In the genomic region with DNA sequence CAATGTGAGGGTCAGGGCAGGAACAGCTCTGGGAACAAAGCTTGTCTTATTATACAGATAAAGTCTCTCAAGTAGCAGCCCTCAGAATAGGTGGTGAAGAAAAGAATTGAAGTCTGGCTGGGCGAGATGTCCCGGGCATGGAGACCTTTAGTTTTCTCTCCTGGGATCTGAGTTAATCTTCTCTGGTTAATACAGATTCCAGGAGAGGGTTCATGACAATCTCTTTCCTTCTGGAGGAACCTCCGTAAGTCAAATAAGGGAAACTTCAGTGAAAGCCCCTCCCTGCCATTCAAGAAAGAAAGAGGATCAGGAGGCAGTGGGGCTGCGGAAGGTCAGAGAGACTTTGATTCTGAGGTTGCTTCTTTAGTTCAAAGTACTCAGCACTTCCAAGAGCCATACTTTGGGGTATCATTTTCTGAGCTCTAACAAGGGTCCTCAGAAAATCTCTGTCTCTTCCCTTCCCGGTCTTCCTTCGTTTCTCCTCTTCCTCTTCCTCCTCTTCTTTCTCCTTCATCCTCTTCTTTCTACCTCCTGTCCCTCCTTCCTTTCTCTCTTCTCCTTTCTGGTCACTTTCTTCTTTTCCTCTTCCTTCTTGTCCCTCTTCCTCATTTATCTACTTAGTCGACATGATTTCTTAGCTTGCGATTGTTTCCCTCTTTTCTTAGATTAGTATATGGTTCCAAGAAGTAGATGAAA, we compare ENCODE assay signal across 1 cellular context.
TF ChIP-seq lines count a peak whose summit lies in the region.

No MANE protein-coding gene starts in this region.

TF ChIP-seq in HepG2, 621 proteins besides CTCF, POLR2A, EP300 and RAD21:
- no peak for TF ChIP-seq ZC3H4 (CRISPR knock-in tag; IDR thresholded peaks at IDR 0.05; ENCODE audit: borderline replicate concordance)
- TF ChIP-seq, protein P1, sequence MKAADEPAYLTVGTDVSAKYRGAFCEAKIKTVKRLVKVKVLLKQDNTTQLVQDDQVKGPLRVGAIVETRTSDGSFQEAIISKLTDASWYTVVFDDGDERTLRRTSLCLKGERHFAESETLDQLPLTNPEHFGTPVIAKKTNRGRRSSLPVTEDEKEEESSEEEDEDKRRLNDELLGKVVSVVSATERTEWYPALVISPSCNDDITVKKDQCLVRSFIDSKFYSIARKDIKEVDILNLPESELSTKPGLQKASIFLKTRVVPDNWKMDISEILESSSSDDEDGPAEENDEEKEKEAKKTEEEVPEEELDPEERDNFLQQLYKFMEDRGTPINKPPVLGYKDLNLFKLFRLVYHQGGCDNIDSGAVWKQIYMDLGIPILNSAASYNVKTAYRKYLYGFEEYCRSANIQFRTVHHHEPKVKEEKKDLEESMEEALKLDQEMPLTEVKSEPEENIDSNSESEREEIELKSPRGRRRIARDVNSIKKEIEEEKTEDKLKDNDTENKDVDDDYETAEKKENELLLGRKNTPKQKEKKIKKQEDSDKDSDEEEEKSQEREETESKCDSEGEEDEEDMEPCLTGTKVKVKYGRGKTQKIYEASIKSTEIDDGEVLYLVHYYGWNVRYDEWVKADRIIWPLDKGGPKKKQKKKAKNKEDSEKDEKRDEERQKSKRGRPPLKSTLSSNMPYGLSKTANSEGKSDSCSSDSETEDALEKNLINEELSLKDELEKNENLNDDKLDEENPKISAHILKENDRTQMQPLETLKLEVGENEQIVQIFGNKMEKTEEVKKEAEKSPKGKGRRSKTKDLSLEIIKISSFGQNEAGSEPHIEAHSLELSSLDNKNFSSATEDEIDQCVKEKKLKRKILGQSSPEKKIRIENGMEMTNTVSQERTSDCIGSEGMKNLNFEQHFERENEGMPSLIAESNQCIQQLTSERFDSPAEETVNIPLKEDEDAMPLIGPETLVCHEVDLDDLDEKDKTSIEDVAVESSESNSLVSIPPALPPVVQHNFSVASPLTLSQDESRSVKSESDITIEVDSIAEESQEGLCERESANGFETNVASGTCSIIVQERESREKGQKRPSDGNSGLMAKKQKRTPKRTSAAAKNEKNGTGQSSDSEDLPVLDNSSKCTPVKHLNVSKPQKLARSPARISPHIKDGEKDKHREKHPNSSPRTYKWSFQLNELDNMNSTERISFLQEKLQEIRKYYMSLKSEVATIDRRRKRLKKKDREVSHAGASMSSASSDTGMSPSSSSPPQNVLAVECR (CRISPR knock-in tag; IDR thresholded peaks at IDR 0.05; ENCODE audit: borderline replicate concordance) = no peak
- no peak for TF ChIP-seq ZNF878 (CRISPR knock-in tag; IDR thresholded peaks at IDR 0.05)
- TF ChIP-seq ZNF34 (CRISPR knock-in tag; IDR thresholded peaks at IDR 0.05; ENCODE audit: borderline replicate concordance) = no peak
- TF ChIP-seq, protein P2, sequence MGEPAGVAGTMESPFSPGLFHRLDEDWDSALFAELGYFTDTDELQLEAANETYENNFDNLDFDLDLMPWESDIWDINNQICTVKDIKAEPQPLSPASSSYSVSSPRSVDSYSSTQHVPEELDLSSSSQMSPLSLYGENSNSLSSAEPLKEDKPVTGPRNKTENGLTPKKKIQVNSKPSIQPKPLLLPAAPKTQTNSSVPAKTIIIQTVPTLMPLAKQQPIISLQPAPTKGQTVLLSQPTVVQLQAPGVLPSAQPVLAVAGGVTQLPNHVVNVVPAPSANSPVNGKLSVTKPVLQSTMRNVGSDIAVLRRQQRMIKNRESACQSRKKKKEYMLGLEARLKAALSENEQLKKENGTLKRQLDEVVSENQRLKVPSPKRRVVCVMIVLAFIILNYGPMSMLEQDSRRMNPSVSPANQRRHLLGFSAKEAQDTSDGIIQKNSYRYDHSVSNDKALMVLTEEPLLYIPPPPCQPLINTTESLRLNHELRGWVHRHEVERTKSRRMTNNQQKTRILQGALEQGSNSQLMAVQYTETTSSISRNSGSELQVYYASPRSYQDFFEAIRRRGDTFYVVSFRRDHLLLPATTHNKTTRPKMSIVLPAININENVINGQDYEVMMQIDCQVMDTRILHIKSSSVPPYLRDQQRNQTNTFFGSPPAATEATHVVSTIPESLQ (CRISPR knock-in tag; conservative IDR thresholded peaks at IDR 0.05) = no peak
- TF ChIP-seq TBL1XR1 (IDR thresholded peaks at IDR 0.05; ENCODE audit: borderline replicate concordance, low read length, partially characterized antibody) = no peak
- no peak for TF ChIP-seq SOX6 (IDR thresholded peaks at IDR 0.05)
- no peak for TF ChIP-seq SOX6 (CRISPR knock-in tag; IDR thresholded peaks at IDR 0.05)
- TF ChIP-seq CBX2 (IDR thresholded peaks at IDR 0.05; ENCODE audit: low read depth, low read length) = no peak
- TF ChIP-seq CBX2 (CRISPR knock-in tag; IDR thresholded peaks at IDR 0.05; ENCODE audit: low read depth) = no peak
- no peak for TF ChIP-seq GTF2F1 (IDR thresholded peaks at IDR 0.05; ENCODE audit: low read length)
- TF ChIP-seq, protein P3, sequence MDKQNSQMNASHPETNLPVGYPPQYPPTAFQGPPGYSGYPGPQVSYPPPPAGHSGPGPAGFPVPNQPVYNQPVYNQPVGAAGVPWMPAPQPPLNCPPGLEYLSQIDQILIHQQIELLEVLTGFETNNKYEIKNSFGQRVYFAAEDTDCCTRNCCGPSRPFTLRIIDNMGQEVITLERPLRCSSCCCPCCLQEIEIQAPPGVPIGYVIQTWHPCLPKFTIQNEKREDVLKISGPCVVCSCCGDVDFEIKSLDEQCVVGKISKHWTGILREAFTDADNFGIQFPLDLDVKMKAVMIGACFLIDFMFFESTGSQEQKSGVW (CRISPR knock-in tag; IDR thresholded peaks at IDR 0.05; ENCODE audit: borderline replicate concordance) = no peak
- no peak for TF ChIP-seq CENPT (CRISPR knock-in tag; IDR thresholded peaks at IDR 0.05; ENCODE audit: low read depth)
- TF ChIP-seq, protein P4, sequence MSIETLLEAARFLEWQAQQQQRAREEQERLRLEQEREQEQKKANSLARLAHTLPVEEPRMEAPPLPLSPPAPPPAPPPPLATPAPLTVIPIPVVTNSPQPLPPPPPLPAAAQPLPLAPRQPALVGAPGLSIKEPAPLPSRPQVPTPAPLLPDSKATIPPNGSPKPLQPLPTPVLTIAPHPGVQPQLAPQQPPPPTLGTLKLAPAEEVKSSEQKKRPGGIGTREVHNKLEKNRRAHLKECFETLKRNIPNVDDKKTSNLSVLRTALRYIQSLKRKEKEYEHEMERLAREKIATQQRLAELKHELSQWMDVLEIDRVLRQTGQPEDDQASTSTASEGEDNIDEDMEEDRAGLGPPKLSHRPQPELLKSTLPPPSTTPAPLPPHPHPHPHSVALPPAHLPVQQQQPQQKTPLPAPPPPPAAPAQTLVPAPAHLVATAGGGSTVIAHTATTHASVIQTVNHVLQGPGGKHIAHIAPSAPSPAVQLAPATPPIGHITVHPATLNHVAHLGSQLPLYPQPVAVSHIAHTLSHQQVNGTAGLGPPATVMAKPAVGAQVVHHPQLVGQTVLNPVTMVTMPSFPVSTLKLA (IDR thresholded peaks at IDR 0.05) = no peak
- TF ChIP-seq, protein P5, sequence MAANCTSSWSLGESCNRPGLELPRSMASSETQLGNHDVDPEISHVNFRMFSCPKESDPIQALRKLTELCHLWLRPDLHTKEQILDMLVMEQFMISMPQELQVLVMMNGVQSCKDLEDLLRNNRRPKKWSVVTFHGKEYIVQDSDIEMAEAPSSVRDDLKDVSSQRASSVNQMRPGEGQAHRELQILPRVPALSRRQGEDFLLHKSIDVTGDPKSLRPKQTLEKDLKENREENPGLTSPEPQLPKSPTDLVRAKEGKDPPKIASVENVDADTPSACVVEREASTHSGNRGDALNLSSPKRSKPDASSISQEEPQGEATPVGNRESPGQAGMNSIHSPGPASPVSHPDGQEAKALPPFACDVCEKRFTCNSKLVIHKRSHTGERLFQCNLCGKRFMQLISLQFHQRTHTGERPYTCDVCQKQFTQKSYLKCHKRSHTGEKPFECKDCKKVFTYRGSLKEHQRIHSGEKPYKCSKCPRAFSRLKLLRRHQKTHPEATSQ (CRISPR knock-in tag; IDR thresholded peaks at IDR 0.05; ENCODE audit: borderline replicate concordance) = no peak
- TF ChIP-seq RFX1 (IDR thresholded peaks at IDR 0.05) = no peak
- TF ChIP-seq, protein P6, sequence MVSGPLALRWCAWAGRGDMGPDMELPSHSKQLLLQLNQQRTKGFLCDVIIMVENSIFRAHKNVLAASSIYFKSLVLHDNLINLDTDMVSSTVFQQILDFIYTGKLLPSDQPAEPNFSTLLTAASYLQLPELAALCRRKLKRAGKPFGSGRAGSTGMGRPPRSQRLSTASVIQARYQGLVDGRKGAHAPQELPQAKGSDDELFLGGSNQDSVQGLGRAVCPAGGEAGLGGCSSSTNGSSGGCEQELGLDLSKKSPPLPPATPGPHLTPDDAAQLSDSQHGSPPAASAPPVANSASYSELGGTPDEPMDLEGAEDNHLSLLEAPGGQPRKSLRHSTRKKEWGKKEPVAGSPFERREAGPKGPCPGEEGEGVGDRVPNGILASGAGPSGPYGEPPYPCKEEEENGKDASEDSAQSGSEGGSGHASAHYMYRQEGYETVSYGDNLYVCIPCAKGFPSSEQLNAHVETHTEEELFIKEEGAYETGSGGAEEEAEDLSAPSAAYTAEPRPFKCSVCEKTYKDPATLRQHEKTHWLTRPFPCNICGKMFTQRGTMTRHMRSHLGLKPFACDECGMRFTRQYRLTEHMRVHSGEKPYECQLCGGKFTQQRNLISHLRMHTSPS (CRISPR knock-in tag; IDR thresholded peaks at IDR 0.05; ENCODE audit: low read depth) = no peak
- TF ChIP-seq, protein P7, sequence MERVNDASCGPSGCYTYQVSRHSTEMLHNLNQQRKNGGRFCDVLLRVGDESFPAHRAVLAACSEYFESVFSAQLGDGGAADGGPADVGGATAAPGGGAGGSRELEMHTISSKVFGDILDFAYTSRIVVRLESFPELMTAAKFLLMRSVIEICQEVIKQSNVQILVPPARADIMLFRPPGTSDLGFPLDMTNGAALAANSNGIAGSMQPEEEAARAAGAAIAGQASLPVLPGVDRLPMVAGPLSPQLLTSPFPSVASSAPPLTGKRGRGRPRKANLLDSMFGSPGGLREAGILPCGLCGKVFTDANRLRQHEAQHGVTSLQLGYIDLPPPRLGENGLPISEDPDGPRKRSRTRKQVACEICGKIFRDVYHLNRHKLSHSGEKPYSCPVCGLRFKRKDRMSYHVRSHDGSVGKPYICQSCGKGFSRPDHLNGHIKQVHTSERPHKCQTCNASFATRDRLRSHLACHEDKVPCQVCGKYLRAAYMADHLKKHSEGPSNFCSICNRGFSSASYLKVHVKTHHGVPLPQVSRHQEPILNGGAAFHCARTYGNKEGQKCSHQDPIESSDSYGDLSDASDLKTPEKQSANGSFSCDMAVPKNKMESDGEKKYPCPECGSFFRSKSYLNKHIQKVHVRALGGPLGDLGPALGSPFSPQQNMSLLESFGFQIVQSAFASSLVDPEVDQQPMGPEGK (CRISPR knock-in tag; IDR thresholded peaks at IDR 0.05) = no peak
- TF ChIP-seq, protein P8, sequence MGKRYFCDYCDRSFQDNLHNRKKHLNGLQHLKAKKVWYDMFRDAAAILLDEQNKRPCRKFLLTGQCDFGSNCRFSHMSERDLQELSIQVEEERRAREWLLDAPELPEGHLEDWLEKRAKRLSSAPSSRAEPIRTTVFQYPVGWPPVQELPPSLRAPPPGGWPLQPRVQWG (CRISPR knock-in tag; IDR thresholded peaks at IDR 0.05; ENCODE audit: borderline replicate concordance, low read depth) = no peak
- TF ChIP-seq ZFP1 (CRISPR knock-in tag; IDR thresholded peaks at IDR 0.05) = no peak
- TF ChIP-seq FOXC1 (CRISPR knock-in tag; IDR thresholded peaks at IDR 0.05; ENCODE audit: borderline replicate concordance) = no peak
- TF ChIP-seq NR3C1 (CRISPR knock-in tag; IDR thresholded peaks at IDR 0.05) = no peak
